In genomic region chr4:78612398-78613005, GRCh38 we compare ENCODE assay signal across 9 cellular contexts.
DNase-seq lines count a peak whose midpoint lies in the region; ATAC-seq and TF ChIP-seq lines count a peak whose summit lies in the region.
"Had no signal": no experiment of that assay in that cellular context is flagged by ENCODE, and none has a peak within 500 bp of the region (broad histone marks: within the 10 kb centered on the region; RNA-seq: fewer than 3 reads in every experiment).

No MANE protein-coding gene starts in this region.

- peak; percentile 6 for DNase-seq in DMS53 treated with DMSO at 0.1 percent for 48 hours (lab: John Stamatoyannopoulos, UW; ENCODE audit: unreplicated experiment)
- DNase-seq in NCI-H69 (lab: John Stamatoyannopoulos, UW), result peak; percentile 53
- DNase-seq in coronary artery (ENCODE audit: low spot score), result no peak
- DNase-seq in lung microvascular endothelial cell (ENCODE audit: low read depth in 2 of 2), result peak; percentile 65 to 83
- no peak for DNase-seq in NCI-H2107 (lab: John Stamatoyannopoulos, UW)
- DNase-seq in NK-92 treated with Interleukin-12 subunit alpha and Interleukin-12 subunit beta, amount 100 ng/mL, for 24 hours (lab: John Stamatoyannopoulos, UW), result no peak
- no peak for DNase-seq in mesenteric fat pad (ENCODE audit: low spot score)

- H3K27ac ChIP-seq in coronary artery, result no peak overlapping the region
- H3K27ac ChIP-seq: skin epidermis had no signal

- peak; percentile 33 for ATAC-seq in GM21619 (IDR thresholded peaks at IDR 0.05; ENCODE audit: unreplicated experiment)

- H3K4me3 ChIP-seq in coronary artery, result no peak overlapping the region
- H3K4me3 ChIP-seq: skin epidermis had no signal

- peak; percentile 44 for TF ChIP-seq CTCF in coronary artery (IDR thresholded peaks at IDR 0.05)

Comparison
In these comparisons a context has a peak if more than half of its experiments do, and no peak if none do; other contexts are left out.
1. DNase-seq: peak in DMS53 treated with DMSO at 0.1 percent for 48 hours (single experiment), NCI-H69 (single experiment) and lung microvascular endothelial cell (2 of 2); none in coronary artery (single experiment), NCI-H2107 (single experiment), NK-92 treated with Interleukin-12 subunit alpha and Interleukin-12 subunit beta, amount 100 ng/mL, for 24 hours (single experiment) and mesenteric fat pad (single experiment).